Comparison of ENCODE assay signal across 1 cellular context in genomic region chr6:134446901-134447300, GRCh38.
TF ChIP-seq lines count a peak whose summit lies in the region.

No MANE protein-coding gene starts in this region.

TF ChIP-seq in IMR-90, 13 proteins besides CTCF, POLR2A, EP300 and RAD21:
- TF ChIP-seq BHLHE40 (IDR thresholded peaks at IDR 0.05; ENCODE audit: low read depth, low read length) (no peak), CEBPB (IDR thresholded peaks at IDR 0.05; ENCODE audit: low read depth, low read length) (0 out of 2 replicates have a peak, but pooled peaks have one; percentile 20)
TF ChIP-seq in IMR-90: peak in this region for 1.
